9 cellular contexts compared by ENCODE assay signal in the genomic region with DNA sequence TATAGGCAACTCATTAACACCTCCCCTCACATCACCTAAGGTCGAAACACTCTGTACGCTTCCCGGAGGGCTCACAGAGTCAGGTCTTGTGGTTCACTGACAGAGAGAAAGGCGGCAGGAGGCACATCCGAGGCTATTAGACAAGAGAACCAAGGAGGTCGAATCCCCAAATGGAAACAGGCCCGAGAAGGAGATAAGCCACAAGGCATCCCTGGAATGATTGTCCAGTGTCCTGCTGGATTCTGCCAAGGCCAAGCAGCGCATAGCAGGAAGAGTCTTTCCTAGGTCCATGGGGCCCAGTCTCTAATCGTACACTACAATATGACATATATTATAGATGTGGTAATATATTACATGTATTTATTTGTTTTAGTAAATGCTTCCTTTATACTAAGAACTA.
"Had no signal": no experiment of that assay in that cellular context is flagged by ENCODE, and none has a peak within 500 bp of the region (broad histone marks: within the 10 kb centered on the region; RNA-seq: fewer than 3 reads in every experiment).

No MANE protein-coding gene starts in this region.

- DNase-seq: H7, HFFc6, IMR-90 had no signal

- H3K27ac Mint-ChIP-seq: GM23338, HFFc6 had no signal

- H3K27ac ChIP-seq: HL-60 had no signal

- H3K36me3 ChIP-seq: HAP-1 had no signal

- ATAC-seq: GM23338, HCT116, K562 had no signal

- H3K9me3 ChIP-seq: HAP-1 had no signal

- H2AFZ ChIP-seq: GM23338 had no signal

- FAIRE-seq: HepG2, K562 had no signal

- H3K4me2 ChIP-seq: GM23338 had no signal

- H3K4me1 ChIP-seq: HAP-1 had no signal

- H3K4me3 Mint-ChIP-seq: GM23338, HFFc6 had no signal

- H3K9me3 Mint-ChIP-seq: GM23338, HFFc6 had no signal

- H3K4me3 ChIP-seq: GM23338, HAP-1, K562 had no signal
